In the genomic region with DNA sequence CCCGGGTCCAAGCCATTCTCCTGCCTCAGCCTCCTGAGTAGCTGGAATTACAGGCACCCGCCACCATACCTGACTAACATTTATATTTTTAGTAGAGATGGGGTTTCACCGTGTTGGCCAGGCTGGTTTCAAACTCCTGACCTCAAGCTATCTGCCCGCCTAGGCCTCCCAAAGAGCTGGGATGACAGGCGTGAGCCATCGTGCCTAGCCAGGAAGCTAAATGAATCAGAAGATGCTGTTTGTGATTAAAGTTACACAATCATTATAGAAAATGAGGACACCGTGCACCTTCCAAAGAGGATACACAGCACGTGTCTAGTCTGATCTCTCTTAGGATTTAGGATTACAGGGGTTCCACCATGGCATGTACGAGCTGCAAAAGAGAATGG, we compare ENCODE assay signal across 15 cellular contexts.
DNase-seq lines count a peak whose midpoint lies in the region; ATAC-seq and TF ChIP-seq lines count a peak whose summit lies in the region.
"Had no signal": no experiment of that assay in that cellular context is flagged by ENCODE, and none has a peak within 500 bp of the region (broad histone marks: within the 10 kb centered on the region; RNA-seq: fewer than 3 reads in every experiment).

No MANE protein-coding gene starts in this region.

- BruUV-seq in HCT116 (replicated peaks; lab: Mats Ljungman, UMichigan) (no TSS peak), MCF 10A (replicated peaks; lab: Mats Ljungman, UMichigan) (no TSS peak)

- H3K9ac ChIP-seq in HCT116 (ENCODE audit: low read length) (peak overlapping the region; percentile 70), skeletal muscle tissue (ENCODE audit: low read depth in 1 of 3, low read length in 3 of 3) (peak overlapping the region in 2 of 3 donors; percentile 76 to 81)

- H3K4me3 Mint-ChIP-seq in MCF 10A (ENCODE audit: unreplicated experiment) = peak overlapping the region; percentile 61
- H3K4me3 Mint-ChIP-seq in activated CD8-positive, alpha-beta T cell treated with anti-CD3 and anti-CD28 coated beads, Interleukin-2, amount 10 ng/mL, durations not matched to agents 7 days and 5 days = no peak overlapping the region
- H3K4me3 Mint-ChIP-seq: CD4-positive, alpha-beta T cell had no signal

- no peaks in the 10 kb centered on the region for H3K27me3 Mint-ChIP-seq in MCF 10A (ENCODE audit: insufficient read depth, unreplicated experiment)
- H3K27me3 Mint-ChIP-seq in activated CD8-positive, alpha-beta T cell treated with anti-CD3 and anti-CD28 coated beads, Interleukin-2, amount 10 ng/mL, durations not matched to agents 7 days and 5 days (ENCODE audit: low read depth) = no peaks in the 10 kb centered on the region
- H3K27me3 Mint-ChIP-seq: CD4-positive, alpha-beta T cell had no signal

- H3K4me1 ChIP-seq in HCT116 (ENCODE audit: control insufficient read depth in 1 of 2, insufficient read depth in 2 of 2, low read length in 2 of 2) = peaks cover 50 to 75% of the 10 kb centered on the region in 2 experiments
- H3K4me1 ChIP-seq in skeletal muscle tissue (ENCODE audit: control insufficient read depth in 3 of 3, insufficient read depth in 3 of 3, low read length in 3 of 3) = peaks cover 0 to 6% (median 4%) of the 10 kb centered on the region in 3 donors

- intact Hi-C loops in HCT116 (cut with micrococcal nuclease) = no loop called here
- intact Hi-C loops in MCF 10A (cut with micrococcal nuclease) = no loop called here

- H3K27ac ChIP-seq in HCT116 (ENCODE audit: low read depth, low read length) (peak overlapping the region; percentile 91), skeletal muscle tissue (ENCODE audit: low read depth, low read length) (peak overlapping the region; percentile 86)
- H3K27ac ChIP-seq: brain microvascular endothelial cell had no signal

- H3K4me3 ChIP-seq in HCT116 (replicated peaks in 1 of 2; ENCODE audit: low read depth in 1 of 2, low read length in 2 of 2) = peak overlapping the region in 1 of 2 experiments; percentile 49; a peak in 2 of 4 replicates
- H3K4me3 ChIP-seq in skeletal muscle tissue (ENCODE audit: low read length in 3 of 3) = peak overlapping the region; percentile 54 to 64 (median 54)

- ATAC-seq in HCT116 = peak; percentile 21
- ATAC-seq in activated CD8-positive, alpha-beta T cell treated with anti-CD3 and anti-CD28 coated beads, Interleukin-2, amount 10 ng/mL, durations not matched to agents 7 days and 5 days = no peak

- CTCF ChIA-PET in HCT116 (lab: Charles Lee) (no interaction called here), MCF 10A (lab: Yijun Ruan, JAX) (no interaction called here)
- CTCF ChIA-PET in activated CD8-positive, alpha-beta T cell treated with anti-CD3 and anti-CD28 coated beads, Interleukin-2, amount 10 ng/mL, durations not matched to agents 7 days and 5 days (lab: Charles Lee) = no interaction called here

- no peaks in the 10 kb centered on the region for H3K9me2 ChIP-seq in HCT116 (ENCODE audit: insufficient read depth)

- H3K36me3 ChIP-seq in HCT116 (ENCODE audit: control insufficient read depth in 1 of 2, insufficient read depth in 2 of 2, low read length in 2 of 2) = no peaks in the 10 kb centered on the region
- no peaks in the 10 kb centered on the region for H3K36me3 ChIP-seq in skeletal muscle tissue (ENCODE audit: control insufficient read depth in 3 of 3, insufficient read depth in 3 of 3, low read length in 3 of 3)
- H3K36me3 ChIP-seq: brain microvascular endothelial cell had no signal

- in situ Hi-C loops in G401 (cut with HindIII; ENCODE audit: low sequenced_read_pairs) = no loop called here

- H3K9me3 Mint-ChIP-seq in MCF 10A (ENCODE audit: unreplicated experiment) = no peaks in the 10 kb centered on the region
- H3K9me3 Mint-ChIP-seq in activated CD8-positive, alpha-beta T cell treated with anti-CD3 and anti-CD28 coated beads, Interleukin-2, amount 10 ng/mL, durations not matched to agents 7 days and 5 days (ENCODE audit: insufficient read depth) = no peaks in the 10 kb centered on the region
- H3K9me3 Mint-ChIP-seq: CD4-positive, alpha-beta T cell had no signal

- RAD21 ChIA-PET in HCT116 (lab: Charles Lee; ENCODE audit: low non-redundant PET in 1 of 2, low total read pairs in 2 of 2, uncharacterized antibody in 2 of 2, unreplicated experiment in 2 of 2) = no interaction called here

- H3K4me2 ChIP-seq in HCT116 (ENCODE audit: low read length) = peak overlapping the region; percentile 74

- H2AFZ ChIP-seq in HCT116 (ENCODE audit: low read depth, low read length, poor library complexity, severe bottlenecking) = no peak overlapping the region

- peaks cover 30% of the 10 kb centered on the region for H3K36me3 Mint-ChIP-seq in MCF 10A (ENCODE audit: insufficient read depth, unreplicated experiment)
- peaks cover 9% of the 10 kb centered on the region for H3K36me3 Mint-ChIP-seq in activated CD8-positive, alpha-beta T cell treated with anti-CD3 and anti-CD28 coated beads, Interleukin-2, amount 10 ng/mL, durations not matched to agents 7 days and 5 days (ENCODE audit: low read depth)

- TF ChIP-seq RAD21 in HCT116 (IDR thresholded peaks at IDR 0.05; ENCODE audit: low read depth) = no peak

- H3K27me3 ChIP-seq in HCT116 (ENCODE audit: insufficient read depth, low read length) (no peaks in the 10 kb centered on the region), skeletal muscle tissue (ENCODE audit: control insufficient read depth in 3 of 3, insufficient read depth in 3 of 3, low read length in 3 of 3) (no peaks in the 10 kb centered on the region)
- H3K27me3 ChIP-seq: brain microvascular endothelial cell had no signal

- no peak for DNase-seq in HCT116 (ENCODE audit: low read depth, low spot score)
- peak; percentile 79 for DNase-seq in MCF 10A (ENCODE audit: unreplicated experiment)
- peak; percentile 72 for DNase-seq in iris pigment epithelial cell (ENCODE audit: low read depth)
- DNase-seq in activated CD8-positive, alpha-beta T cell treated with anti-CD3 and anti-CD28 coated beads, Interleukin-2, amount 10 ng/mL, durations not matched to agents 7 days and 5 days = no peak
- no peak for DNase-seq in occipital lobe (lab: John Stamatoyannopoulos, UW)
- no peak for DNase-seq in G401 (ENCODE audit: low spot score)
- no peak for DNase-seq in A172 (ENCODE audit: low spot score)
- DNase-seq: activated CD4-positive, alpha-beta T cell treated with anti-CD3 and anti-CD28 coated beads, Interleukin-2, amount 50 U/mL, for 1 hour; brain microvascular endothelial cell; CD4-positive, alpha-beta T cell; KG1; NCI-H1694 treated with DMSO at 0.1 percent for 48 hours; NCI-H748 treated with DMSO at 0.1 percent for 48 hours; T-helper 2 cell had no signal

- no peaks in the 10 kb centered on the region for H4K20me1 ChIP-seq in HCT116 (ENCODE audit: insufficient read depth)

- no peak for TF ChIP-seq CTCF in HCT116 (IDR thresholded peaks at IDR 0.05 in 2 of 3, conservative IDR thresholded peaks at IDR 0.05 in 1 of 3; ENCODE audit: borderline replicate concordance in 1 of 3, insufficient read depth in 1 of 3, low read depth in 2 of 3, low read length in 2 of 3)
- no peak for TF ChIP-seq CTCF in MCF 10A (IDR thresholded peaks at IDR 0.05; ENCODE audit: unreplicated experiment)

- H3K4me1 Mint-ChIP-seq in MCF 10A (ENCODE audit: insufficient read depth, unreplicated experiment) = peaks cover 26% of the 10 kb centered on the region
- H3K4me1 Mint-ChIP-seq in activated CD8-positive, alpha-beta T cell treated with anti-CD3 and anti-CD28 coated beads, Interleukin-2, amount 10 ng/mL, durations not matched to agents 7 days and 5 days (ENCODE audit: low read depth) = no peaks in the 10 kb centered on the region

- H3K27ac Mint-ChIP-seq in MCF 10A (ENCODE audit: low read depth, unreplicated experiment) = peak overlapping the region; percentile 96
- no peak overlapping the region for H3K27ac Mint-ChIP-seq in activated CD8-positive, alpha-beta T cell treated with anti-CD3 and anti-CD28 coated beads, Interleukin-2, amount 10 ng/mL, durations not matched to agents 7 days and 5 days
- H3K27ac Mint-ChIP-seq: CD4-positive, alpha-beta T cell had no signal

- POLR2A ChIA-PET in HCT116 (lab: Charles Lee) (no interaction called here), MCF 10A (lab: Yijun Ruan, JAX) (no interaction called here)
- POLR2A ChIA-PET in activated CD8-positive, alpha-beta T cell treated with anti-CD3 and anti-CD28 coated beads, Interleukin-2, amount 10 ng/mL, durations not matched to agents 7 days and 5 days (lab: Charles Lee) = no interaction called here

- no peak for TF ChIP-seq POLR2A in HCT116 (IDR thresholded peaks at IDR 0.05; ENCODE audit: borderline replicate concordance, extremely low read depth, insufficient read depth, insufficient read length)

- H3K9me3 ChIP-seq in HCT116 (ENCODE audit: control insufficient read depth in 1 of 2, insufficient read depth in 1 of 2, low read depth in 1 of 2, low read length in 2 of 2) (no peaks in the 10 kb centered on the region), skeletal muscle tissue (ENCODE audit: control insufficient read depth in 3 of 3, low read length in 3 of 3) (no peaks in the 10 kb centered on the region)

- no peaks in the 10 kb centered on the region for H3K79me2 ChIP-seq in HCT116 (ENCODE audit: insufficient read depth, low read length)

TF ChIP-seq in HCT116, 20 proteins besides CTCF, POLR2A, EP300 and RAD21 (continues in another document):
- TF ChIP-seq EGR1 (IDR thresholded peaks at IDR 0.05; ENCODE audit: low read depth) (no peak), ZNF274 (IDR thresholded peaks at IDR 0.05; ENCODE audit: low read depth, low read length) (no peak), JUND (IDR thresholded peaks at IDR 0.05) (no peak), CEBPB (IDR thresholded peaks at IDR 0.05; ENCODE audit: low read depth) (no peak), SIN3A (IDR thresholded peaks at IDR 0.05; ENCODE audit: low read depth) (no peak), EZH2phosphoT487 (IDR thresholded peaks at IDR 0.05; ENCODE audit: borderline replicate concordance) (no peak), ELF1 (IDR thresholded peaks at IDR 0.05; ENCODE audit: borderline replicate concordance, low read depth) (no peak), SRF (IDR thresholded peaks at IDR 0.05; ENCODE audit: low read depth) (no peak), EZH2 (IDR thresholded peaks at IDR 0.05) (no peak)
- TF ChIP-seq, protein P1, sequence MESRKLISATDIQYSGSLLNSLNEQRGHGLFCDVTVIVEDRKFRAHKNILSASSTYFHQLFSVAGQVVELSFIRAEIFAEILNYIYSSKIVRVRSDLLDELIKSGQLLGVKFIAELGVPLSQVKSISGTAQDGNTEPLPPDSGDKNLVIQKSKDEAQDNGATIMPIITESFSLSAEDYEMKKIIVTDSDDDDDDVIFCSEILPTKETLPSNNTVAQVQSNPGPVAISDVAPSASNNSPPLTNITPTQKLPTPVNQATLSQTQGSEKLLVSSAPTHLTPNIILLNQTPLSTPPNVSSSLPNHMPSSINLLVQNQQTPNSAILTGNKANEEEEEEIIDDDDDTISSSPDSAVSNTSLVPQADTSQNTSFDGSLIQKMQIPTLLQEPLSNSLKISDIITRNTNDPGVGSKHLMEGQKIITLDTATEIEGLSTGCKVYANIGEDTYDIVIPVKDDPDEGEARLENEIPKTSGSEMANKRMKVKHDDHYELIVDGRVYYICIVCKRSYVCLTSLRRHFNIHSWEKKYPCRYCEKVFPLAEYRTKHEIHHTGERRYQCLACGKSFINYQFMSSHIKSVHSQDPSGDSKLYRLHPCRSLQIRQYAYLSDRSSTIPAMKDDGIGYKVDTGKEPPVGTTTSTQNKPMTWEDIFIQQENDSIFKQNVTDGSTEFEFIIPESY (IDR thresholded peaks at IDR 0.05; ENCODE audit: extremely low read depth, insufficient replicate concordance, low read length) = no peak

Comparison
In these comparisons a context has a peak if more than half of its experiments do, and no peak if none do; other contexts are left out.
1. DNase-seq: peak in MCF 10A (single experiment) and iris pigment epithelial cell (single experiment); none in HCT116 (single experiment), activated CD8-positive, alpha-beta T cell treated with anti-CD3 and anti-CD28 coated beads, Interleukin-2, amount 10 ng/mL, durations not matched to agents 7 days and 5 days (single experiment), occipital lobe (single experiment), G401 (single experiment) and A172 (single experiment).